Comparison of ENCODE assay signal across 8 cellular contexts in the genomic region with DNA sequence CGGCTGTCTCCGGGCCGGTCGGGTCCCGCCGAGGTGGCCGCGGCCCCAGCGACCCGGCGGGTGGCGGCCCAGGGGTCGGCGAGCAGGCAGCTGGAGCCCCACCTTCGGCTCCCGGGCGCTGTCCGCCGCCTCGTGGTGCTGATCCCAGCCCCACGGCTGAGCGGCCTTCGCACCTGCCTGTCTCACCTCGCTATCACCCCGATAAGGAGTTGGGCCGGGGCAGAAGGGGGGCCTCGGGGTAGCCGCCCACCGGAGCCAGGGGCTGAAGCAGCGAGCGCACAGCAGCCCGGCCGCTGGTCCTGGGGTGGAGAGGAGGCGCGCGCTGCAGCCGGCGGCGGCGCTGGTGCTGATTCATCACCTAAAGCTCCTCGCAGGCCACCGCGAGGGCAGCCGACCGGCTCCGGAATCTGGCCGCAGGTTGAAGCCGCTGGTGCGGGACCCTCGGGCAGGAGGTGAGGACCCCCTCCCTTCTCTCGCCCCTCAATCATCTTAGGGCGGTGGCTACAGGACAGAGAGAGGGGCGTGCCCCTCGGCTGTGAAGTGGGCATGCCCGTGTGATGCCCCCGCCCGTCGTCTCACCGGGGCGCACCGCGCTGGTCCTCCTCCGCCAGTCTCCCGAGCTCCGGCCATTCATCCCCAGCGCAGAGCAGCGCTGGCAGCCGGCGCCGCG. TPM values are rescaled to one million over a fixed set of nuclear protein-coding genes. Genes with fewer than 3 reads are reported as not detected.
DNase-seq lines count a peak whose midpoint lies in the region; ATAC-seq, FAIRE-seq and TF ChIP-seq lines count a peak whose summit lies in the region.
"Had no signal": no experiment of that assay in that cellular context is flagged by ENCODE, and none has a peak within 500 bp of the region (broad histone marks: within the 10 kb centered on the region; RNA-seq: fewer than 3 reads in every experiment).

No MANE protein-coding gene starts in this region.

- no peaks in the 10 kb centered on the region for H3K9me3 Mint-ChIP-seq in astrocyte (ENCODE audit: unreplicated experiment)

- peak overlapping the region; percentile 51 for H2AFZ ChIP-seq in astrocyte (ENCODE audit: low read depth, low read length)

- H3K27me3 ChIP-seq in astrocyte (ENCODE audit: insufficient read depth, low read length), result peaks cover 21% of the 10 kb centered on the region

- H3K36me3 ChIP-seq in astrocyte (ENCODE audit: insufficient read depth, low read length), result no peaks in the 10 kb centered on the region

- peak; percentile 63 for DNase-seq in NCI-H2227 treated with DMSO at 0.1 percent for 48 hours (lab: John Stamatoyannopoulos, UW)
- peak; percentile 29 for DNase-seq in astrocyte (ENCODE audit: low read depth)
- DNase-seq in iPS-NIHi11 (ENCODE audit: low spot score), result peak; percentile 91
- DNase-seq in stimulated activated CD4-positive, alpha-beta T cell treated with anti-CD3 and anti-CD28 coated beads, Interleukin-12 subunit alpha, Interleukin-12 subunit beta, amount 100 ng/mL, for 48 hours (ENCODE audit: low read depth in 2 of 3, low spot score in 1 of 3), result peak in 2 of 3 donors; percentile 5 to 23
- no peak for DNase-seq in NCI-H2029 (lab: John Stamatoyannopoulos, UW)
- no peak for DNase-seq in GF-D8 (lab: John Stamatoyannopoulos, UW)

- peaks cover 36% of the 10 kb centered on the region for H3K27me3 Mint-ChIP-seq in astrocyte (ENCODE audit: low read depth, unreplicated experiment)

- no peak overlapping the region for H3K27ac Mint-ChIP-seq in astrocyte (ENCODE audit: unreplicated experiment)

- H3K4me3 ChIP-seq in astrocyte (ENCODE audit: insufficient read depth, low read depth, low read length), result peak overlapping the region; percentile 53

- H3K4me3 Mint-ChIP-seq in astrocyte (ENCODE audit: unreplicated experiment), result peak overlapping the region; percentile 34

- TF ChIP-seq CTCF in astrocyte (IDR thresholded peaks at IDR 0.05; ENCODE audit: insufficient read depth, low read depth, low read length), result no peak

- FAIRE-seq in astrocyte (lab: Jason Lieb, UNC), result no peak

- H3K4me1 ChIP-seq in astrocyte (ENCODE audit: insufficient read depth, low read length), result peaks cover 15% of the 10 kb centered on the region

- H3K27ac ChIP-seq in astrocyte (ENCODE audit: low read depth, low read length), result no peak overlapping the region

- no peak overlapping the region for H3K9ac ChIP-seq in astrocyte (ENCODE audit: low read length)

- no peaks in the 10 kb centered on the region for H3K79me2 ChIP-seq in astrocyte (ENCODE audit: insufficient read depth, low read length)

- no peaks in the 10 kb centered on the region for H4K20me1 ChIP-seq in astrocyte (ENCODE audit: insufficient read depth, low read length)

- H3K36me3 Mint-ChIP-seq in astrocyte (ENCODE audit: low read depth, unreplicated experiment), result no peaks in the 10 kb centered on the region

- no peaks in the 10 kb centered on the region for H3K9me3 ChIP-seq in astrocyte (ENCODE audit: insufficient read depth, low read depth, low read length)

- H3K4me2 ChIP-seq in astrocyte (ENCODE audit: low read length), result peak overlapping the region; percentile 94

- peaks cover 12% of the 10 kb centered on the region for H3K4me1 Mint-ChIP-seq in astrocyte (ENCODE audit: low read depth, unreplicated experiment)

- peak; percentile 51 for ATAC-seq in GM19351 (IDR thresholded peaks at IDR 0.05; ENCODE audit: unreplicated experiment)

RNA-seq across cellular contexts. Expression of a gene that starts 0.6 kb away (rescaled TPM):
- total RNA-seq in astrocyte, result 0.89 and 1.1 TPM in 2 replicates
- total RNA-seq: T-helper 1 cell treated with Interleukin-12 subunit alpha and Interleukin-12 subunit beta and Interleukin-4 antibody, amounts not matched to agents 30 ng/mL and 1 ng/mL, for 36 hours had no signal

Comparison
In these comparisons a context has a peak if more than half of its experiments do, and no peak if none do; other contexts are left out.
1. DNase-seq: peak in NCI-H2227 treated with DMSO at 0.1 percent for 48 hours (single experiment), astrocyte (single experiment), iPS-NIHi11 (single experiment) and stimulated activated CD4-positive, alpha-beta T cell treated with anti-CD3 and anti-CD28 coated beads, Interleukin-12 subunit alpha, Interleukin-12 subunit beta, amount 100 ng/mL, for 48 hours (2 of 3); none in NCI-H2029 (single experiment) and GF-D8 (single experiment).